ENCODE assay signal across 8 cellular contexts in genomic region chr10:123150229-123150985, GRCh38. TPM values are rescaled to one million over a fixed set of nuclear protein-coding genes. Genes with fewer than 3 reads are reported as not detected.
DNase-seq lines count a peak whose midpoint lies in the region; ATAC-seq and TF ChIP-seq lines count a peak whose summit lies in the region.

No MANE protein-coding gene starts in this region.

- H3K27ac Mint-ChIP-seq in CD8-positive, alpha-beta T cell = no peak overlapping the region
- H3K27ac Mint-ChIP-seq in effector memory CD8-positive, alpha-beta T cell = no peak overlapping the region
- no peak overlapping the region for H3K27ac Mint-ChIP-seq in neural crest cell (ENCODE audit: unreplicated experiment)

- H3K4me1 ChIP-seq in CD8-positive, alpha-beta T cell (ENCODE audit: insufficient read depth, low read length) = peaks cover 71% of the 10 kb centered on the region
- H3K4me1 ChIP-seq in HUES64 (ENCODE audit: insufficient read depth, low read length) = peaks cover 42% of the 10 kb centered on the region

- no peaks in the 10 kb centered on the region for H3K9me3 Mint-ChIP-seq in CD8-positive, alpha-beta T cell
- H3K9me3 Mint-ChIP-seq in effector memory CD8-positive, alpha-beta T cell = no peaks in the 10 kb centered on the region
- H3K9me3 Mint-ChIP-seq in neural crest cell = no peaks in the 10 kb centered on the region

- no peak overlapping the region for H3K27ac ChIP-seq in CD8-positive, alpha-beta T cell (ENCODE audit: low read depth, low read length)
- no peak overlapping the region for H3K27ac ChIP-seq in HUES64 (ENCODE audit: low read depth, low read length)

- TF ChIP-seq CTCF in CD8-positive, alpha-beta T cell (IDR thresholded peaks at IDR 0.05) = no peak
- no peak for TF ChIP-seq CTCF in neural crest cell (conservative IDR thresholded peaks at IDR 0.05)

- DNase-seq in CD8-positive, alpha-beta T cell = no peak
- no peak for DNase-seq in effector memory CD8-positive, alpha-beta T cell
- DNase-seq in neural crest cell (ENCODE audit: low read depth, low spot score) = no peak
- no peak for DNase-seq in cortex of kidney (lab: John Stamatoyannopoulos, UW)
- no peak for DNase-seq in HEK293T (ENCODE audit: extremely low spot score)
- DNase-seq in sciatic nerve (ENCODE audit: low spot score) = no peak

- CTCF ChIA-PET in CD8-positive, alpha-beta T cell (lab: Charles Lee) = interaction anchor here (1.1 to 2.4 kb wide), 3 partner anchors 10 to 92 kb away, joined by 3 to 14 read pairs (median 9); no protein-coding TSS in a partner anchor
- CTCF ChIA-PET in HEK293T (lab: Yijun Ruan, JAX) = no interaction called here

- H3K4me3 Mint-ChIP-seq in CD8-positive, alpha-beta T cell = peak overlapping the region; percentile 83
- H3K4me3 Mint-ChIP-seq in effector memory CD8-positive, alpha-beta T cell = peak overlapping the region; percentile 68 to 71
- peak overlapping the region; percentile 81 for H3K4me3 Mint-ChIP-seq in neural crest cell

- intact Hi-C loops in CD8-positive, alpha-beta T cell (cut with DNase I, micrococcal nuclease) = loop anchor here (5.0 to 10.0 kb wide), 7 partner anchors 773 to 1764 kb away; partner anchors contain the start of genes ABRAXAS2 (in 1 of the 2), ATE1 (in 1 of the 2), OAT (in 1 of the 2) and PLEKHA1 (in 1 of the 2)
- intact Hi-C loops in sciatic nerve (cut with DNase I) = no loop called here

- peaks cover 35% of the 10 kb centered on the region for H3K27me3 ChIP-seq in CD8-positive, alpha-beta T cell (ENCODE audit: insufficient read depth, low read length)
- H3K27me3 ChIP-seq in HUES64 (ENCODE audit: insufficient read depth, low read length) = peaks cover 83% of the 10 kb centered on the region

- POLR2A ChIA-PET in CD8-positive, alpha-beta T cell (lab: Charles Lee) = interaction anchor here (1.1 to 2.1 kb wide), 3 partner anchors 10 to 91 kb away, joined by 4 to 11 read pairs (median 5); no protein-coding TSS in a partner anchor
- POLR2A ChIA-PET in HEK293T (lab: Yijun Ruan, JAX) = no interaction called here

- H3K9ac ChIP-seq in HUES64 (ENCODE audit: low read depth, low read length) = peak overlapping the region; percentile 60

- H3K4me1 Mint-ChIP-seq in CD8-positive, alpha-beta T cell (ENCODE audit: low read depth) = peaks cover 59% of the 10 kb centered on the region
- H3K4me1 Mint-ChIP-seq in effector memory CD8-positive, alpha-beta T cell (ENCODE audit: low read depth in 2 of 2) = peaks cover 25 to 36% of the 10 kb centered on the region in 2 donors
- peaks cover 29% of the 10 kb centered on the region for H3K4me1 Mint-ChIP-seq in neural crest cell

- 3% methylated on average over 30 of the region's 34 CpGs for WGBS in HUES64

- ATAC-seq in CD8-positive, alpha-beta T cell = no peak
- no peak for ATAC-seq in effector memory CD8-positive, alpha-beta T cell (replicated peaks)
- ATAC-seq in sciatic nerve = no peak
- ATAC-seq in HG03432 (IDR thresholded peaks at IDR 0.05; ENCODE audit: unreplicated experiment) = no peak

- H3K9me3 ChIP-seq in CD8-positive, alpha-beta T cell (ENCODE audit: low read length) = no peaks in the 10 kb centered on the region
- no peaks in the 10 kb centered on the region for H3K9me3 ChIP-seq in HUES64 (ENCODE audit: insufficient read depth, low read depth, low read length)

- H3K36me3 ChIP-seq in CD8-positive, alpha-beta T cell (ENCODE audit: insufficient read depth, low read length) = no peaks in the 10 kb centered on the region
- H3K36me3 ChIP-seq in HUES64 (ENCODE audit: insufficient read depth, low read length) = peaks cover 3% of the 10 kb centered on the region

- H3K27me3 Mint-ChIP-seq in CD8-positive, alpha-beta T cell (ENCODE audit: low read depth) = peaks cover 33% of the 10 kb centered on the region
- peaks cover 29 to 56% of the 10 kb centered on the region in 2 donors for H3K27me3 Mint-ChIP-seq in effector memory CD8-positive, alpha-beta T cell
- peaks cover 83% of the 10 kb centered on the region for H3K27me3 Mint-ChIP-seq in neural crest cell (ENCODE audit: low read depth)

- peaks cover 11% of the 10 kb centered on the region for H3K36me3 Mint-ChIP-seq in CD8-positive, alpha-beta T cell
- H3K36me3 Mint-ChIP-seq in effector memory CD8-positive, alpha-beta T cell (ENCODE audit: insufficient read depth) = peaks cover 16% of the 10 kb centered on the region
- H3K36me3 Mint-ChIP-seq in neural crest cell (ENCODE audit: low read depth) = no peaks in the 10 kb centered on the region

- H3K4me3 ChIP-seq in CD8-positive, alpha-beta T cell (ENCODE audit: low read depth, low read length) = peak overlapping the region; percentile 55
- H3K4me3 ChIP-seq in HUES64 (ENCODE audit: low read length) = peak overlapping the region; percentile 43

TF ChIP-seq in HEK293T, 16 proteins besides CTCF, POLR2A, EP300 and RAD21:
- TF ChIP-seq ZNF384 (IDR thresholded peaks at IDR 0.05) (no peak), NFRKB (IDR thresholded peaks at IDR 0.05) (no peak), SP1 (IDR thresholded peaks at IDR 0.05) (no peak), L3MBTL2 (conservative IDR thresholded peaks at IDR 0.05) (no peak), CTBP1 (IDR thresholded peaks at IDR 0.05; ENCODE audit: borderline replicate concordance) (no peak)

RNA-seq across cellular contexts. Expression of gene HMX2, which starts 2.5 kb away (rescaled TPM):
- total RNA-seq in CD8-positive, alpha-beta T cell = not detected
- polyA plus RNA-seq in HUES64 (2013, experiment 1 of 2) = 0.85 TPM
- 1.0 TPM for polyA plus RNA-seq in HUES64 (2013, experiment 2 of 2)
- not detected in 2 replicates for total RNA-seq in neural crest cell
- not detected for total RNA-seq in sciatic nerve

RNA-seq across cellular contexts. Expression of gene BUB3, which starts 3.8 kb away (rescaled TPM):
- total RNA-seq in CD8-positive, alpha-beta T cell = 100 to 1,000 TPM; 166 to 167 TPM
- polyA plus RNA-seq in HUES64 (2013, experiment 1 of 2) = 156 TPM
- 157 TPM for polyA plus RNA-seq in HUES64 (2013, experiment 2 of 2)
- 171 and 182 TPM in 2 replicates for total RNA-seq in neural crest cell
- 65.5 TPM for total RNA-seq in sciatic nerve

RNA-seq across cellular contexts. Expression of gene HMX3, which starts 14.6 kb away (rescaled TPM):
- total RNA-seq in CD8-positive, alpha-beta T cell = under 1 TPM; 0.35 to 0.47 TPM
- not detected for polyA plus RNA-seq in HUES64 (2013, experiment 1 of 2)
- not detected for polyA plus RNA-seq in HUES64 (2013, experiment 2 of 2)
- total RNA-seq in neural crest cell = not detected in 2 replicates
- not detected for total RNA-seq in sciatic nerve
